In genomic region chr2:239729151-239729550, GRCh38 we compare ENCODE assay signal across 13 cellular contexts.
DNase-seq lines count a peak whose midpoint lies in the region; ATAC-seq and TF ChIP-seq lines count a peak whose summit lies in the region.
"Had no signal": no experiment of that assay in that cellular context is flagged by ENCODE, and none has a peak within 500 bp of the region (broad histone marks: within the 10 kb centered on the region; RNA-seq: fewer than 3 reads in every experiment).

No MANE protein-coding gene starts in this region.

- no peak overlapping the region for H4K91ac ChIP-seq in neuronal stem cell (ENCODE audit: low read depth, low read length, poor library complexity)

- H3K23ac ChIP-seq in neuronal stem cell (ENCODE audit: low read depth, low read length, poor library complexity): no peak overlapping the region

- WGBS in neuronal stem cell (ENCODE audit: extremely low coverage in 2 of 2, insufficient read length in 2 of 2, insufficient replicate concordance in 1 of 2), 2 donors: no CpG with 5 or more reads among the region's 17 CpGs
- 90 to 96% (median 94%) methylated on average over 17 of the region's 17 CpGs for WGBS in spleen, 5 donors

- H3K4me1 ChIP-seq in RWPE2 (ENCODE audit: insufficient read depth, poor library complexity, severe bottlenecking): no peaks in the 10 kb centered on the region
- peaks cover 2 to 12% of the 10 kb centered on the region in 2 donors for H3K4me1 ChIP-seq in neuronal stem cell (ENCODE audit: control insufficient read depth in 2 of 2, insufficient read depth in 1 of 2, low read depth in 1 of 2, low read length in 2 of 2)
- H3K4me1 ChIP-seq in spleen: peaks cover 0 to 4% (median 0%) of the 10 kb centered on the region in 6 donors
- H3K4me1 ChIP-seq: HAP-1 had no signal

- H3K36me3 ChIP-seq in RWPE2 (ENCODE audit: low read depth) (no peaks in the 10 kb centered on the region), neuronal stem cell (replicated peaks in 1 of 2; ENCODE audit: control insufficient read depth in 2 of 2, insufficient read depth in 2 of 2, low read length in 2 of 2) (no peaks in the 10 kb centered on the region), spleen (no peaks in the 10 kb centered on the region)
- H3K36me3 ChIP-seq: HAP-1 had no signal

- ATAC-seq in RWPE2 (ENCODE audit: low read depth): no peak

- H2BK12ac ChIP-seq in neuronal stem cell (ENCODE audit: low read length): no peak overlapping the region

- intact Hi-C loops in spleen (cut with DNase I; ENCODE audit: low total_unique reads): no loop called here
- intact Hi-C loops in activated T-helper 1 cell treated with anti-CD3 and anti-CD28 coated beads, Interleukin-12 subunit alpha, Interleukin-12 subunit beta, Interleukin-2, Interleukin-4 antibody, amounts not matched to agents 30 ng/mL and 10 ng/mL and 1 ng/mL, durations not matched to agents 14 hours and 24 hours and 36 hours (cut with micrococcal nuclease): no loop called here

- peaks cover 12% of the 10 kb centered on the region for H3K4me1 Mint-ChIP-seq in glutamatergic neuron (ENCODE audit: low read depth, unreplicated experiment)
- H3K4me1 Mint-ChIP-seq in activated T-helper 1 cell treated with anti-CD3 and anti-CD28 coated beads, Interleukin-12 subunit alpha, Interleukin-12 subunit beta, Interleukin-2, Interleukin-4 antibody, amounts not matched to agents 30 ng/mL and 10 ng/mL and 1 ng/mL, durations not matched to agents 14 hours and 24 hours and 36 hours (ENCODE audit: low read depth): no peaks in the 10 kb centered on the region
- H3K4me1 Mint-ChIP-seq: B cell had no signal

- TF ChIP-seq POLR2A in spleen (IDR thresholded peaks at IDR 0.05): no peak

- H3K18ac ChIP-seq in neuronal stem cell (ENCODE audit: low read length): no peak overlapping the region

- no peak overlapping the region for H4K8ac ChIP-seq in neuronal stem cell (ENCODE audit: low read depth, low read length)

- H3K4me3 Mint-ChIP-seq in glutamatergic neuron (ENCODE audit: unreplicated experiment): peak overlapping the region; percentile 35
- no peak overlapping the region for H3K4me3 Mint-ChIP-seq in activated T-helper 1 cell treated with anti-CD3 and anti-CD28 coated beads, Interleukin-12 subunit alpha, Interleukin-12 subunit beta, Interleukin-2, Interleukin-4 antibody, amounts not matched to agents 30 ng/mL and 10 ng/mL and 1 ng/mL, durations not matched to agents 14 hours and 24 hours and 36 hours
- H3K4me3 Mint-ChIP-seq: B cell; CD4-positive, alpha-beta T cell had no signal

- H3K9ac ChIP-seq in neuronal stem cell (ENCODE audit: low read depth, low read length, poor library complexity): no peak overlapping the region

- no peak overlapping the region for H2BK120ac ChIP-seq in neuronal stem cell (ENCODE audit: low read depth, low read length)

- H2BK15ac ChIP-seq in neuronal stem cell (ENCODE audit: low read length): peak overlapping the region; percentile 93

- no peak overlapping the region for H3K4me2 ChIP-seq in neuronal stem cell (ENCODE audit: insufficient read depth, low read length, poor library complexity, severe bottlenecking)

- no peak overlapping the region for H2AK5ac ChIP-seq in neuronal stem cell (ENCODE audit: low read depth, low read length)

- DNase-seq in RWPE2 (ENCODE audit: low spot score): peak; percentile 34
- DNase-seq in glutamatergic neuron: no peak
- DNase-seq in neuronal stem cell (ENCODE audit: low spot score): no peak
- peak; percentile 62 for DNase-seq in spleen
- no peak for DNase-seq in EL
- DNase-seq in NOMO-1 treated with DMSO at 0.1 percent for 48 hours (lab: John Stamatoyannopoulos, UW; ENCODE audit: unreplicated experiment): no peak
- no peak for DNase-seq in activated T-helper 1 cell treated with anti-CD3 and anti-CD28 coated beads, Interleukin-12 subunit alpha, Interleukin-12 subunit beta, Interleukin-2, Interleukin-4 antibody, amounts not matched to agents 30 ng/mL and 10 ng/mL and 1 ng/mL, durations not matched to agents 14 hours and 24 hours and 36 hours (ENCODE audit: low spot score)
- DNase-seq: C1 segment of cervical spinal cord; Calu3; CD4-positive, alpha-beta T cell; DMS79 had no signal

- H3K4me3 ChIP-seq in RWPE2 (ENCODE audit: severe bottlenecking): no peak overlapping the region
- H3K4me3 ChIP-seq in neuronal stem cell (ENCODE audit: low read length in 2 of 2): no peak overlapping the region
- no peak overlapping the region for H3K4me3 ChIP-seq in spleen
- H3K4me3 ChIP-seq: HAP-1 had no signal

- H3K14ac ChIP-seq in neuronal stem cell (ENCODE audit: low read length): no peak overlapping the region

- peaks cover 9% of the 10 kb centered on the region for H3K27me3 Mint-ChIP-seq in glutamatergic neuron (ENCODE audit: unreplicated experiment)
- no peaks in the 10 kb centered on the region for H3K27me3 Mint-ChIP-seq in activated T-helper 1 cell treated with anti-CD3 and anti-CD28 coated beads, Interleukin-12 subunit alpha, Interleukin-12 subunit beta, Interleukin-2, Interleukin-4 antibody, amounts not matched to agents 30 ng/mL and 10 ng/mL and 1 ng/mL, durations not matched to agents 14 hours and 24 hours and 36 hours (ENCODE audit: insufficient read depth)
- H3K27me3 Mint-ChIP-seq: B cell; CD4-positive, alpha-beta T cell had no signal

- no peak overlapping the region for H2AFZ ChIP-seq in neuronal stem cell (ENCODE audit: low read length)

- no peaks in the 10 kb centered on the region for H3K79me1 ChIP-seq in neuronal stem cell (ENCODE audit: low read depth, low read length)

- peak overlapping the region; percentile 67 for H3K27ac Mint-ChIP-seq in glutamatergic neuron (ENCODE audit: unreplicated experiment)
- no peak overlapping the region for H3K27ac Mint-ChIP-seq in activated T-helper 1 cell treated with anti-CD3 and anti-CD28 coated beads, Interleukin-12 subunit alpha, Interleukin-12 subunit beta, Interleukin-2, Interleukin-4 antibody, amounts not matched to agents 30 ng/mL and 10 ng/mL and 1 ng/mL, durations not matched to agents 14 hours and 24 hours and 36 hours
- H3K27ac Mint-ChIP-seq: B cell; CD4-positive, alpha-beta T cell had no signal

- H3K9me3 ChIP-seq in RWPE2 (ENCODE audit: severe bottlenecking): no peaks in the 10 kb centered on the region
- no peaks in the 10 kb centered on the region for H3K9me3 ChIP-seq in neuronal stem cell (replicated peaks in 1 of 2; ENCODE audit: control insufficient read depth in 2 of 2, insufficient read depth in 1 of 2, low read depth in 1 of 2, low read length in 2 of 2)
- H3K9me3 ChIP-seq in spleen: peaks cover 0 to 10% (median 5%) of the 10 kb centered on the region in 8 donors
- H3K9me3 ChIP-seq: HAP-1 had no signal

- H3K9me3 Mint-ChIP-seq in glutamatergic neuron (ENCODE audit: unreplicated experiment): peaks cover 9% of the 10 kb centered on the region
- peaks cover 7% of the 10 kb centered on the region for H3K9me3 Mint-ChIP-seq in activated T-helper 1 cell treated with anti-CD3 and anti-CD28 coated beads, Interleukin-12 subunit alpha, Interleukin-12 subunit beta, Interleukin-2, Interleukin-4 antibody, amounts not matched to agents 30 ng/mL and 10 ng/mL and 1 ng/mL, durations not matched to agents 14 hours and 24 hours and 36 hours
- H3K9me3 Mint-ChIP-seq: CD4-positive, alpha-beta T cell had no signal

- H3K27ac ChIP-seq in RWPE2 (ENCODE audit: poor library complexity, severe bottlenecking): no peak overlapping the region
- no peak overlapping the region for H3K27ac ChIP-seq in neuronal stem cell (replicated peaks; ENCODE audit: low read length)
- H3K27ac ChIP-seq in spleen: no peak overlapping the region

- no peak for TF ChIP-seq CTCF in RWPE2 (IDR thresholded peaks at IDR 0.05; ENCODE audit: poor library complexity, severe bottlenecking)
- no peak for TF ChIP-seq CTCF in glutamatergic neuron (IDR thresholded peaks at IDR 0.05; ENCODE audit: partially characterized antibody, unreplicated experiment)
- no peak for TF ChIP-seq CTCF in spleen (IDR thresholded peaks at IDR 0.05 in 8 of 11, conservative IDR thresholded peaks at IDR 0.05 in 3 of 11)

- peak overlapping the region; percentile 42 for H2BK5ac ChIP-seq in neuronal stem cell (ENCODE audit: low read length)

- peaks cover 3% of the 10 kb centered on the region for H3K36me3 Mint-ChIP-seq in glutamatergic neuron (ENCODE audit: unreplicated experiment)
- H3K36me3 Mint-ChIP-seq in activated T-helper 1 cell treated with anti-CD3 and anti-CD28 coated beads, Interleukin-12 subunit alpha, Interleukin-12 subunit beta, Interleukin-2, Interleukin-4 antibody, amounts not matched to agents 30 ng/mL and 10 ng/mL and 1 ng/mL, durations not matched to agents 14 hours and 24 hours and 36 hours (ENCODE audit: low read depth): no peaks in the 10 kb centered on the region

- H3K4ac ChIP-seq in neuronal stem cell (ENCODE audit: low read length): no peak overlapping the region

- H3K27me3 ChIP-seq in RWPE2 (ENCODE audit: insufficient read depth, poor library complexity, severe bottlenecking) (peaks cover 4% of the 10 kb centered on the region), neuronal stem cell (ENCODE audit: control insufficient read depth in 3 of 3, insufficient read depth in 3 of 3, low read depth in 1 of 3, low read length in 3 of 3) (peaks cover 0 to 19% (median 0%) of the 10 kb centered on the region in 3 experiments), spleen (replicated peaks in 1 of 7) (peaks cover 0 to 19% (median 0%) of the 10 kb centered on the region in 7 donors)

Comparison
In these comparisons a context has a peak if more than half of its experiments do, and no peak if none do; other contexts are left out.
1. DNase-seq: peak in RWPE2 (single experiment) and spleen (single experiment); none in glutamatergic neuron (single experiment), neuronal stem cell (single experiment), EL (single experiment), NOMO-1 treated with DMSO at 0.1 percent for 48 hours (single experiment) and activated T-helper 1 cell treated with anti-CD3 and anti-CD28 coated beads, Interleukin-12 subunit alpha, Interleukin-12 subunit beta, Interleukin-2, Interleukin-4 antibody, amounts not matched to agents 30 ng/mL and 10 ng/mL and 1 ng/mL, durations not matched to agents 14 hours and 24 hours and 36 hours (single experiment).